22 cellular contexts compared by ENCODE assay signal in genomic region chr6:82861121-82861520, GRCh38.
DNase-seq lines count a peak whose midpoint lies in the region; ATAC-seq, FAIRE-seq and TF ChIP-seq lines count a peak whose summit lies in the region.
"Had no signal": no experiment of that assay in that cellular context is flagged by ENCODE, and none has a peak within 500 bp of the region (broad histone marks: within the 10 kb centered on the region; RNA-seq: fewer than 3 reads in every experiment).

No MANE protein-coding gene starts in this region.

- H3K27ac ChIP-seq in foreskin keratinocyte = no peak overlapping the region
- H3K27ac ChIP-seq in coronary artery = no peak overlapping the region
- H3K27ac ChIP-seq: BLaER1 treated with 17β-estradiol and CSF1 and Interleukin-3, amounts not matched to agents 10 nM and 100 nM; HL-60; SJCRH30 had no signal

- peak; percentile 84 for FAIRE-seq in H54 (lab: Jason Lieb, UNC)
- peak; percentile 39 for FAIRE-seq in RCC 7860 (lab: Jason Lieb, UNC)
- FAIRE-seq: A204.1, K562 had no signal

- ATAC-seq in foreskin keratinocyte = peak; percentile 94
- ATAC-seq in HG02970 (IDR thresholded peaks at IDR 0.05; ENCODE audit: low FRiP score, unreplicated experiment) = no peak
- ATAC-seq: K562 had no signal

- no peaks in the 10 kb centered on the region for H3K27me3 ChIP-seq in foreskin keratinocyte
- H3K27me3 ChIP-seq: BLaER1 treated with 17β-estradiol and CSF1 and Interleukin-3, amounts not matched to agents 10 nM and 100 nM; SJCRH30 had no signal

- TF ChIP-seq POLR2A in H54 (IDR thresholded peaks at IDR 0.05; ENCODE audit: low read depth, low read length) = no peak

- DNase-seq in A172 (ENCODE audit: low spot score) (peak; percentile 69), H54 (ENCODE audit: insufficient read length, low spot score) (no peak), RCC 7860 (ENCODE audit: low spot score) (peak; percentile 59), foreskin keratinocyte (peak; percentile 50 to 81), mesenteric fat pad (ENCODE audit: low spot score) (no peak), coronary artery (ENCODE audit: low spot score) (no peak)
- DNase-seq in activated CD8-positive, alpha-beta memory T cell treated with anti-CD3 and anti-CD28 coated beads for 24 hours = no peak
- DNase-seq: CD8-positive, alpha-beta memory T cell; DND-41; NCI-H1092; NCI-H146; NCI-H2081 treated with DMSO at 0.1 percent for 48 hours; NCI-H524 treated with DMSO at 0.1 percent for 48 hours; RPMI8226; SJCRH30; SW 1271 had no signal

- TF ChIP-seq CTCF in foreskin keratinocyte (conservative IDR thresholded peaks at IDR 0.05) = no peak
- TF ChIP-seq CTCF in coronary artery (IDR thresholded peaks at IDR 0.05) = no peak

- peaks cover 18% of the 10 kb centered on the region for H3K4me1 ChIP-seq in foreskin keratinocyte
- H3K4me1 ChIP-seq: BLaER1 treated with 17β-estradiol and CSF1 and Interleukin-3, amounts not matched to agents 10 nM and 100 nM had no signal

- H3K4me3 ChIP-seq in coronary artery = no peak overlapping the region
- H3K4me3 ChIP-seq: BLaER1 treated with 17β-estradiol and CSF1 and Interleukin-3, amounts not matched to agents 10 nM and 100 nM; HAP-1; K562; SJCRH30 had no signal

Comparison
In these comparisons a context has a peak if more than half of its experiments do, and no peak if none do; other contexts are left out.
1. DNase-seq: peak in A172 (single experiment), RCC 7860 (single experiment) and foreskin keratinocyte (2 of 2); none in H54 (single experiment), activated CD8-positive, alpha-beta memory T cell treated with anti-CD3 and anti-CD28 coated beads for 24 hours (single experiment), mesenteric fat pad (single experiment) and coronary artery (single experiment).